Comparison of ENCODE assay signal across 13 cellular contexts in genomic region chr9:75111019-75111622, GRCh38. TPM values are rescaled to one million over a fixed set of nuclear protein-coding genes. Genes with fewer than 3 reads are reported as not detected.
DNase-seq lines count a peak whose midpoint lies in the region; ATAC-seq, FAIRE-seq and TF ChIP-seq lines count a peak whose summit lies in the region.
"Had no signal": no experiment of that assay in that cellular context is flagged by ENCODE, and none has a peak within 500 bp of the region (broad histone marks: within the 10 kb centered on the region; RNA-seq: fewer than 3 reads in every experiment).

No MANE protein-coding gene starts in this region.

- no peaks in the 10 kb centered on the region for H3K9me3 ChIP-seq in RWPE2 (ENCODE audit: severe bottlenecking)
- no peaks in the 10 kb centered on the region for H3K9me3 ChIP-seq in keratinocyte (ENCODE audit: control insufficient read depth, low read depth, low read length)
- H3K9me3 ChIP-seq in transverse colon = no peaks in the 10 kb centered on the region
- H3K9me3 ChIP-seq: SJSA1 had no signal

- TF ChIP-seq CTCF in RWPE2 (IDR thresholded peaks at IDR 0.05; ENCODE audit: poor library complexity, severe bottlenecking) (no peak), keratinocyte (optimal IDR thresholded peaks at IDR 0.05 in 1 of 3, IDR thresholded peaks at IDR 0.05 in 1 of 3, conservative IDR thresholded peaks at IDR 0.05 in 1 of 3; ENCODE audit: extremely low read depth in 1 of 3, insufficient read depth in 2 of 3, low read length in 3 of 3) (no peak), transverse colon (IDR thresholded peaks at IDR 0.05) (no peak)

- H3K27ac Mint-ChIP-seq in activated T-cell treated with anti-CD3 and anti-CD28 coated beads, Interleukin-2, amount 50 U/mL, for 72 hours = peak overlapping the region; percentile 33
- no peak overlapping the region for H3K27ac Mint-ChIP-seq in activated T-cell treated with anti-CD3 and anti-CD28 coated beads, Interleukin-2, amount 50 U/mL, for 24 hours

- intact Hi-C loops in transverse colon (cut with DNase I; ENCODE audit: low total_unique reads) = no loop called here
- intact Hi-C loops in posterior cingulate gyrus (cut with DNase I) = no loop called here

- WGBS in transverse colon (ENCODE audit: low coverage in 1 of 2), 2 donors = 0 to 46% methylated on average over 1 to 5 of the region's 5 CpGs

- peak overlapping the region; percentile 17 for H3K4me2 ChIP-seq in keratinocyte (ENCODE audit: control insufficient read depth, extremely low read depth, insufficient read depth, low read depth, low read length)

- no peaks in the 10 kb centered on the region for H4K20me1 ChIP-seq in keratinocyte (ENCODE audit: control insufficient read depth, extremely low read depth, insufficient read depth, low read length)

- H3K36me3 ChIP-seq in RWPE2 (ENCODE audit: low read depth) = no peaks in the 10 kb centered on the region
- no peaks in the 10 kb centered on the region for H3K36me3 ChIP-seq in keratinocyte (ENCODE audit: control insufficient read depth in 2 of 2, extremely low read depth in 1 of 2, insufficient read depth in 2 of 2, low read length in 2 of 2)
- H3K36me3 ChIP-seq in transverse colon = no peaks in the 10 kb centered on the region
- H3K36me3 ChIP-seq: cardiac muscle cell, SJSA1 had no signal

- peak in 1 of 2 donors; percentile 35 for ATAC-seq in activated T-cell treated with anti-CD3 and anti-CD28 coated beads, Interleukin-2, amount 50 U/mL, for 72 hours (replicated peaks in 1 of 2)
- ATAC-seq in RWPE2 (ENCODE audit: low read depth) (peak; percentile 99), HG03571 (IDR thresholded peaks at IDR 0.05; ENCODE audit: unreplicated experiment) (no peak)

- H3K36me3 Mint-ChIP-seq in activated T-cell treated with anti-CD3 and anti-CD28 coated beads, Interleukin-2, amount 50 U/mL, for 72 hours (ENCODE audit: insufficient read depth in 2 of 2) = peaks cover 0 to 2% of the 10 kb centered on the region in 2 donors
- H3K36me3 Mint-ChIP-seq in activated T-cell treated with anti-CD3 and anti-CD28 coated beads, Interleukin-2, amount 50 U/mL, for 24 hours (ENCODE audit: low read depth) = peaks cover 12% of the 10 kb centered on the region

- TF ChIP-seq EP300 in transverse colon (IDR thresholded peaks at IDR 0.05; ENCODE audit: low read depth) = no peak

- H2AFZ ChIP-seq in keratinocyte (ENCODE audit: control insufficient read depth, low read length) = no peak overlapping the region

- no peaks in the 10 kb centered on the region for H3K27me3 ChIP-seq in RWPE2 (ENCODE audit: insufficient read depth, poor library complexity, severe bottlenecking)
- H3K27me3 ChIP-seq in keratinocyte (ENCODE audit: control insufficient read depth, extremely low read depth, insufficient read depth, low read length) = no peaks in the 10 kb centered on the region
- no peaks in the 10 kb centered on the region for H3K27me3 ChIP-seq in transverse colon
- H3K27me3 ChIP-seq: cardiac muscle cell, SJSA1 had no signal

- H3K9ac ChIP-seq in keratinocyte (ENCODE audit: control insufficient read depth, extremely low read depth, insufficient read depth, low read length) = no peak overlapping the region

- no peak overlapping the region for H3K4me3 ChIP-seq in RWPE2 (ENCODE audit: severe bottlenecking)
- H3K4me3 ChIP-seq in keratinocyte (ENCODE audit: control insufficient read depth in 2 of 3, extremely low read depth in 1 of 3, insufficient read depth in 2 of 3, low read depth in 1 of 3, low read length in 3 of 3) = no peak overlapping the region
- no peak overlapping the region for H3K4me3 ChIP-seq in transverse colon
- H3K4me3 ChIP-seq: cardiac muscle cell, SJSA1 had no signal

- H3K27me3 Mint-ChIP-seq in activated T-cell treated with anti-CD3 and anti-CD28 coated beads, Interleukin-2, amount 50 U/mL, for 72 hours (ENCODE audit: low read depth) = no peaks in the 10 kb centered on the region
- H3K27me3 Mint-ChIP-seq in activated T-cell treated with anti-CD3 and anti-CD28 coated beads, Interleukin-2, amount 50 U/mL, for 24 hours = no peaks in the 10 kb centered on the region

- no peaks in the 10 kb centered on the region for H3K9me3 Mint-ChIP-seq in activated T-cell treated with anti-CD3 and anti-CD28 coated beads, Interleukin-2, amount 50 U/mL, for 72 hours
- no peaks in the 10 kb centered on the region for H3K9me3 Mint-ChIP-seq in activated T-cell treated with anti-CD3 and anti-CD28 coated beads, Interleukin-2, amount 50 U/mL, for 24 hours

- peak; percentile 70 for FAIRE-seq in keratinocyte (lab: Jason Lieb, UNC)
- FAIRE-seq: G401.6 had no signal

- in situ Hi-C loops in transverse colon (cut with MboI; ENCODE audit: low pct_ligation_motif_present in 1 of 4, low pct_unique_long_range_greater_than_20kb in 1 of 4, low sequenced_read_pairs in 3 of 4) = no loop called here

- no peaks in the 10 kb centered on the region for H3K9me1 ChIP-seq in keratinocyte (ENCODE audit: control insufficient read depth, extremely low read depth, insufficient read depth, low read length)

- DNase-seq in activated T-cell treated with anti-CD3 and anti-CD28 coated beads, Interleukin-2, amount 50 U/mL, for 72 hours = no peak
- DNase-seq in activated T-cell treated with anti-CD3 and anti-CD28 coated beads, Interleukin-2, amount 50 U/mL, for 24 hours = no peak
- DNase-seq in RWPE2 (ENCODE audit: low spot score) = peak; percentile 76
- DNase-seq in keratinocyte (ENCODE audit: low read depth, low spot score) = peak; percentile 25
- peak; percentile 67 for DNase-seq in transverse colon
- DNase-seq in COR-L47 (lab: John Stamatoyannopoulos, UW) = no peak
- DNase-seq in posterior cingulate gyrus = no peak
- DNase-seq: erythroblast, NCI-H774 had no signal

- H3K27ac ChIP-seq in RWPE2 (ENCODE audit: poor library complexity, severe bottlenecking) = peak overlapping the region; percentile 73
- peak overlapping the region; percentile 47 for H3K27ac ChIP-seq in keratinocyte (ENCODE audit: control insufficient read depth, insufficient read depth, low read length)
- peak overlapping the region; percentile 47 to 70 (median 55) for H3K27ac ChIP-seq in transverse colon
- H3K27ac ChIP-seq: cardiac muscle cell, SJSA1 had no signal

- peak overlapping the region in 1 of 2 donors; percentile 12 for H3K4me3 Mint-ChIP-seq in activated T-cell treated with anti-CD3 and anti-CD28 coated beads, Interleukin-2, amount 50 U/mL, for 72 hours
- H3K4me3 Mint-ChIP-seq in activated T-cell treated with anti-CD3 and anti-CD28 coated beads, Interleukin-2, amount 50 U/mL, for 24 hours = no peak overlapping the region

- H3K79me2 ChIP-seq in keratinocyte (ENCODE audit: control insufficient read depth, insufficient read depth, low read length) = peaks cover 51% of the 10 kb centered on the region

- peaks cover 29% of the 10 kb centered on the region for H3K4me1 ChIP-seq in RWPE2 (ENCODE audit: insufficient read depth, poor library complexity, severe bottlenecking)
- peaks cover 16% of the 10 kb centered on the region for H3K4me1 ChIP-seq in keratinocyte (ENCODE audit: control insufficient read depth, extremely low read depth, insufficient read depth, low read length)
- H3K4me1 ChIP-seq in transverse colon = peaks cover 0 to 45% (median 3%) of the 10 kb centered on the region in 4 donors
- H3K4me1 ChIP-seq: SJSA1 had no signal

- peaks cover 52% of the 10 kb centered on the region for H3K4me1 Mint-ChIP-seq in activated T-cell treated with anti-CD3 and anti-CD28 coated beads, Interleukin-2, amount 50 U/mL, for 72 hours (ENCODE audit: low read depth)
- peaks cover 63% of the 10 kb centered on the region for H3K4me1 Mint-ChIP-seq in activated T-cell treated with anti-CD3 and anti-CD28 coated beads, Interleukin-2, amount 50 U/mL, for 24 hours (ENCODE audit: low read depth)

- dilution Hi-C loops in keratinocyte (cut with MboI; ENCODE audit: extremely low pct_ligation_motif_present, low sequenced_read_pairs) = no loop called here

- no peak for TF ChIP-seq POLR2A in transverse colon (IDR thresholded peaks at IDR 0.05)

RNA-seq across cellular contexts. Expression of gene OSTF1, which starts 22.8 kb away (rescaled TPM):
- total RNA-seq in activated T-cell treated with anti-CD3 and anti-CD28 coated beads, Interleukin-2, amount 50 U/mL, for 72 hours = 100 to 1,000 TPM in 1 of 2 donors, 10 to 100 TPM in 1; 71.9 to 109 TPM
- polyA plus RNA-seq in keratinocyte = 32.2 to 39.2 TPM (median 33.1 TPM) in 3 replicates
- polyA plus RNA-seq in keratinocyte (2011; ENCODE audit: low read depth) = 160 TPM
- polyA plus RNA-seq in keratinocyte (2011; cell fraction: cytosol; rRNA removed) = 29.1 and 38.2 TPM in 2 replicates
- polyA plus RNA-seq in keratinocyte (2011; cell fraction: nucleus; rRNA removed) = 15.6 and 19.1 TPM in 2 replicates
- 55.0 and 65.5 TPM in 2 replicates for polyA plus RNA-seq in keratinocyte (2012; ENCODE audit: low replicate concordance)
- 11.9 to 83.8 TPM (median 52.3 TPM) in 3 replicates for polyA minus RNA-seq in keratinocyte
- 44.9 TPM for polyA minus RNA-seq in keratinocyte (2011; cell fraction: cytosol; rRNA and poly(A)+ RNA removed)
- polyA minus RNA-seq in keratinocyte (2011; cell fraction: nucleus; rRNA and poly(A)+ RNA removed) = 14.4 and 28.3 TPM in 2 replicates
- total RNA-seq in transverse colon = 10 to 100 TPM in 2 of 4 donors, 1 to 10 TPM in 1, under 1 TPM in 1; 0.60 to 37.8 (median 19.0) TPM

RNA-seq across cellular contexts. Expression of gene NMRK1, which starts 23.2 kb away (rescaled TPM):
- total RNA-seq in activated T-cell treated with anti-CD3 and anti-CD28 coated beads, Interleukin-2, amount 50 U/mL, for 72 hours = 10 to 100 TPM; 41.0 to 59.3 TPM
- 14.0 to 30.1 TPM (median 24.7 TPM) in 3 replicates for polyA plus RNA-seq in keratinocyte
- 23.8 TPM for polyA plus RNA-seq in keratinocyte (2011; ENCODE audit: low read depth)
- polyA plus RNA-seq in keratinocyte (2011; cell fraction: cytosol; rRNA removed) = 15.0 and 26.5 TPM in 2 replicates
- 29.7 and 34.9 TPM in 2 replicates for polyA plus RNA-seq in keratinocyte (2011; cell fraction: nucleus; rRNA removed)
- polyA plus RNA-seq in keratinocyte (2012; ENCODE audit: low replicate concordance) = 17.2 and 31.2 TPM in 2 replicates
- polyA minus RNA-seq in keratinocyte = 2.8 to 7.6 TPM (median 6.7 TPM) in 3 replicates
- polyA minus RNA-seq in keratinocyte (2011; cell fraction: cytosol; rRNA and poly(A)+ RNA removed) = 8.6 TPM
- 8.3 and 11.0 TPM in 2 replicates for polyA minus RNA-seq in keratinocyte (2011; cell fraction: nucleus; rRNA and poly(A)+ RNA removed)
- 10 to 100 TPM in 2 of 4 donors, 1 to 10 TPM in 2; 3.4 to 36.7 (median 21.6) TPM for total RNA-seq in transverse colon

Comparison
In these comparisons a context has a peak if more than half of its experiments do, and no peak if none do; other contexts are left out.
1. DNase-seq: peak in RWPE2 (single experiment), keratinocyte (single experiment) and transverse colon (single experiment); none in activated T-cell treated with anti-CD3 and anti-CD28 coated beads, Interleukin-2, amount 50 U/mL, for 72 hours (0 of 2), activated T-cell treated with anti-CD3 and anti-CD28 coated beads, Interleukin-2, amount 50 U/mL, for 24 hours (single experiment), COR-L47 (single experiment) and posterior cingulate gyrus (0 of 10).
2. Peak in every context shown above with its lines, with median percentiles within 50 percentile points of each other: H3K27ac ChIP-seq.